16 cellular contexts compared by ENCODE assay signal in genomic region chr6:31227143-31227542, GRCh38. TPM values are rescaled to one million over a fixed set of nuclear protein-coding genes. Genes with fewer than 3 reads are reported as not detected.
DNase-seq lines count a peak whose midpoint lies in the region; ATAC-seq and TF ChIP-seq lines count a peak whose summit lies in the region.
"Had no signal": no experiment of that assay in that cellular context is flagged by ENCODE, and none has a peak within 500 bp of the region (broad histone marks: within the 10 kb centered on the region; RNA-seq: fewer than 3 reads in every experiment).

No MANE protein-coding gene starts in this region.

- no peaks in the 10 kb centered on the region for H3K36me3 ChIP-seq in colonic mucosa
- H3K36me3 ChIP-seq: BLaER1 treated with 17β-estradiol and CSF1 and Interleukin-3, amounts not matched to agents 10 nM and 100 nM had no signal

- no peak for TF ChIP-seq CTCF in fibroblast of pulmonary artery (IDR thresholded peaks at IDR 0.05; ENCODE audit: low read length, missing control alignments)
- TF ChIP-seq CTCF in colonic mucosa (IDR thresholded peaks at IDR 0.05), result no peak

- intact Hi-C loops in colonic mucosa (cut with DNase I), result no loop called here

- H3K9me3 ChIP-seq in colonic mucosa, result no peaks in the 10 kb centered on the region
- H3K9me3 ChIP-seq: BLaER1 treated with 17β-estradiol and CSF1 and Interleukin-3, amounts not matched to agents 10 nM and 100 nM had no signal

- H3K27me3 ChIP-seq in colonic mucosa, result no peaks in the 10 kb centered on the region
- H3K27me3 ChIP-seq: BLaER1 treated with 17β-estradiol and CSF1 and Interleukin-3, amounts not matched to agents 10 nM and 100 nM had no signal

- no peak for ATAC-seq in HG02763 (IDR thresholded peaks at IDR 0.05; ENCODE audit: unreplicated experiment)
- ATAC-seq: CD8-positive, alpha-beta T cell; GM12878 had no signal

- H3K4me1 ChIP-seq in colonic mucosa, result no peaks in the 10 kb centered on the region

- no peak overlapping the region for H3K9ac ChIP-seq in colonic mucosa (ENCODE audit: low read depth in 2 of 2, low read length in 2 of 2)
- H3K9ac ChIP-seq: BLaER1 treated with 17β-estradiol and CSF1 and Interleukin-3, amounts not matched to agents 10 nM and 100 nM; GM23248 had no signal

- DNase-seq in HT1080 (ENCODE audit: low read depth), result peak; percentile 36
- DNase-seq in RPMI7951 (ENCODE audit: low read depth), result peak; percentile 15
- peak; percentile 20 for DNase-seq in fibroblast of pulmonary artery (ENCODE audit: low read depth)
- DNase-seq in superior temporal gyrus (ENCODE audit: extremely low spot score), result no peak
- DNase-seq in NCI-H526 (lab: John Stamatoyannopoulos, UW), result no peak
- no peak for DNase-seq in colonic mucosa
- DNase-seq: Calu3; CD8-positive, alpha-beta T cell; DMS79 treated with DMSO at 0.1 percent for 48 hours; GM23248; HCEC 1CT had no signal

- H3K4me3 ChIP-seq in fibroblast of pulmonary artery (replicated peaks; ENCODE audit: low read depth, low read length) (no peak overlapping the region), colonic mucosa (no peak overlapping the region)
- H3K4me3 ChIP-seq: BLaER1 treated with 17β-estradiol and CSF1 and Interleukin-3, amounts not matched to agents 10 nM and 100 nM; GM12878; GM23248 had no signal

- no peak overlapping the region for H3K27ac ChIP-seq in colonic mucosa
- H3K27ac ChIP-seq: BLaER1 treated with 17β-estradiol and CSF1 and Interleukin-3, amounts not matched to agents 10 nM and 100 nM; GM23248 had no signal

RNA-seq across cellular contexts. Expression of gene HLA-C, which starts 44.7 kb away (rescaled TPM):
- total RNA-seq in HT1080 (2014; rRNA removed; shearing (Covaris generic)), result 18.8 and 23.1 TPM in 2 replicates
- 24.2 and 43.0 TPM in 2 replicates for polyA plus RNA-seq in HT1080 (2015; cell fraction: cytosol; rRNA removed)
- 36.8 and 57.0 TPM in 2 replicates for polyA plus RNA-seq in HT1080 (2015; cell fraction: nucleus; rRNA removed)
- 1,008 and 1,072 TPM in 2 replicates for total RNA-seq in RPMI7951 (2014; rRNA removed; shearing (Covaris generic))
- total RNA-seq in colonic mucosa, result 1,000 to 10,000 TPM in 1 of 2 donors, 100 to 1,000 TPM in 1; 576 to 1,321 TPM

RNA-seq across cellular contexts. Expression of gene POU5F1, which starts 56.7 kb away (rescaled TPM):
- not detected in 2 replicates for total RNA-seq in HT1080 (2014; rRNA removed; shearing (Covaris generic))
- 0.19 TPM in 1 of 2 replicates, not detected in the other for polyA plus RNA-seq in HT1080 (2015; cell fraction: cytosol; rRNA removed)
- polyA plus RNA-seq in HT1080 (2015; cell fraction: nucleus; rRNA removed), result 0.12 and 0.96 TPM in 2 replicates
- 0.36 TPM in 1 of 2 replicates, not detected in the other for total RNA-seq in RPMI7951 (2014; rRNA removed; shearing (Covaris generic))
- total RNA-seq in colonic mucosa, result 1 to 10 TPM; 3.4 to 7.0 TPM
- total RNA-seq: A172; CD8-positive, alpha-beta T cell; G401 had no signal

Comparison
In these comparisons a context has a peak if more than half of its experiments do, and no peak if none do; other contexts are left out.
1. DNase-seq: peak in HT1080 (single experiment), RPMI7951 (single experiment) and fibroblast of pulmonary artery (single experiment); none in superior temporal gyrus (single experiment), NCI-H526 (0 of 2) and colonic mucosa (single experiment).
2. RNA of gene HLA-C, which starts 44.7 kb away (total RNA-seq): 576 to 1,321 TPM in colonic mucosa and 1,008 to 1,072 TPM in RPMI7951; 18.8 to 23.1 TPM in HT1080; every median in the first group is over 10 times any median in the second.